11 cellular contexts compared by ENCODE assay signal in genomic region chr9:114902773-114903589, GRCh38. TPM values are rescaled to one million over a fixed set of nuclear protein-coding genes. Genes with fewer than 3 reads are reported as not detected.
DNase-seq lines count a peak whose midpoint lies in the region; ATAC-seq and TF ChIP-seq lines count a peak whose summit lies in the region.
"Had no signal": no experiment of that assay in that cellular context is flagged by ENCODE, and none has a peak within 500 bp of the region (broad histone marks: within the 10 kb centered on the region; RNA-seq: fewer than 3 reads in every experiment).

No MANE protein-coding gene starts in this region.

- H3K9me3 Mint-ChIP-seq in activated CD8-positive, alpha-beta T cell treated with anti-CD3 and anti-CD28 coated beads, Interleukin-2, amount 10 ng/mL, durations not matched to agents 7 days and 5 days (ENCODE audit: insufficient read depth), result no peaks in the 10 kb centered on the region

- H3K9ac ChIP-seq in BLaER1 treated with 17β-estradiol and CSF1 and Interleukin-3, amounts not matched to agents 10 nM and 100 nM, result peak overlapping the region in 1 of 11 experiments; percentile 30; a peak in 1 of 22 replicates

- intact Hi-C loops in heart left ventricle (cut with DNase I), result loop anchor here in 3 of 10 donors (10.0 kb wide), 3 partner anchors 112 to 498 kb away; partner anchors contain the start of gene TEX48 (in 1 of the 3)

- no peaks in the 10 kb centered on the region for H4K20me1 ChIP-seq in BLaER1 treated with 17β-estradiol and CSF1 and Interleukin-3, amounts not matched to agents 10 nM and 100 nM

- peak overlapping the region in 4 of 11 experiments; percentile 6 to 62 (median 46); a peak in 7 of 22 replicates for H3K27ac ChIP-seq in BLaER1 treated with 17β-estradiol and CSF1 and Interleukin-3, amounts not matched to agents 10 nM and 100 nM
- H3K27ac ChIP-seq in heart left ventricle, result peak overlapping the region in 1 of 12 donors; percentile 49
- H3K27ac ChIP-seq: ascending aorta had no signal

- H3K36me3 ChIP-seq in BLaER1 treated with 17β-estradiol and CSF1 and Interleukin-3, amounts not matched to agents 10 nM and 100 nM, result no peaks in the 10 kb centered on the region
- H3K36me3 ChIP-seq in heart left ventricle, result peaks cover 0 to 12% (median 0%) of the 10 kb centered on the region in 9 donors
- H3K36me3 ChIP-seq: ascending aorta had no signal

- WGBS in heart left ventricle, 4 donors, result 82 to 89% (median 85%) methylated on average over 4 of the region's 4 CpGs

- H3K27me3 Mint-ChIP-seq in activated CD8-positive, alpha-beta T cell treated with anti-CD3 and anti-CD28 coated beads, Interleukin-2, amount 10 ng/mL, durations not matched to agents 7 days and 5 days (ENCODE audit: low read depth), result no peaks in the 10 kb centered on the region

- H3K4me2 ChIP-seq in BLaER1 treated with 17β-estradiol and CSF1 and Interleukin-3, amounts not matched to agents 10 nM and 100 nM, result peak overlapping the region in 7 of 11 experiments; percentile 7 to 84 (median 45); a peak in 12 of 22 replicates

- H3K27me3 ChIP-seq in BLaER1 treated with 17β-estradiol and CSF1 and Interleukin-3, amounts not matched to agents 10 nM and 100 nM, result no peaks in the 10 kb centered on the region
- H3K27me3 ChIP-seq in heart left ventricle, result peaks cover 0 to 10% (median 0%) of the 10 kb centered on the region in 9 donors
- H3K27me3 ChIP-seq: ascending aorta had no signal

- peak; percentile 54 for ATAC-seq in activated CD8-positive, alpha-beta T cell treated with anti-CD3 and anti-CD28 coated beads, Interleukin-2, amount 10 ng/mL, durations not matched to agents 7 days and 5 days
- ATAC-seq in heart left ventricle (no peak), GM21381 (IDR thresholded peaks at IDR 0.05; ENCODE audit: unreplicated experiment) (no peak)

- peaks cover 19% of the 10 kb centered on the region for H3K4me1 Mint-ChIP-seq in activated CD8-positive, alpha-beta T cell treated with anti-CD3 and anti-CD28 coated beads, Interleukin-2, amount 10 ng/mL, durations not matched to agents 7 days and 5 days (ENCODE audit: low read depth)

- TF ChIP-seq CTCF in fibroblast of pulmonary artery (IDR thresholded peaks at IDR 0.05; ENCODE audit: low read length, missing control alignments) (no peak), heart left ventricle (IDR thresholded peaks at IDR 0.05) (no peak), GM13976 (IDR thresholded peaks at IDR 0.05; ENCODE audit: borderline replicate concordance, control extremely low read depth, extremely low read depth, insufficient read depth, missing control alignments) (no peak)

- peaks cover 20 to 99% (median 37%) of the 10 kb centered on the region in 10 experiments for H3K4me1 ChIP-seq in BLaER1 treated with 17β-estradiol and CSF1 and Interleukin-3, amounts not matched to agents 10 nM and 100 nM
- H3K4me1 ChIP-seq in heart left ventricle, result peaks cover 0 to 44% (median 0%) of the 10 kb centered on the region in 12 donors
- H3K4me1 ChIP-seq: ascending aorta had no signal

- peak overlapping the region; percentile 76 for H3K4me3 Mint-ChIP-seq in activated CD8-positive, alpha-beta T cell treated with anti-CD3 and anti-CD28 coated beads, Interleukin-2, amount 10 ng/mL, durations not matched to agents 7 days and 5 days

- in situ Hi-C loops in GM13976 (cut with MboI; ENCODE audit: low sequenced_read_pairs, unreplicated experiment), result loop anchor here (10.0 kb wide), 1 partner anchor 158 kb away; no protein-coding TSS in a partner anchor

- peaks cover 17% of the 10 kb centered on the region for H3K36me3 Mint-ChIP-seq in activated CD8-positive, alpha-beta T cell treated with anti-CD3 and anti-CD28 coated beads, Interleukin-2, amount 10 ng/mL, durations not matched to agents 7 days and 5 days (ENCODE audit: low read depth)

- H3K9me3 ChIP-seq in BLaER1 treated with 17β-estradiol and CSF1 and Interleukin-3, amounts not matched to agents 10 nM and 100 nM (replicated peaks in 1 of 11), result peaks cover 0 to 4% (median 0%) of the 10 kb centered on the region in 11 experiments; a peak in 1 of 22 replicates
- H3K9me3 ChIP-seq in heart left ventricle, result no peaks in the 10 kb centered on the region
- H3K9me3 ChIP-seq: ascending aorta had no signal

- H3K4me3 ChIP-seq in BLaER1 treated with 17β-estradiol and CSF1 and Interleukin-3, amounts not matched to agents 10 nM and 100 nM, result no peak overlapping the region
- H3K4me3 ChIP-seq in fibroblast of pulmonary artery (replicated peaks; ENCODE audit: low read depth, low read length), result no peak overlapping the region
- H3K4me3 ChIP-seq in heart left ventricle, result peak overlapping the region in 1 of 12 donors; percentile 30
- H3K4me3 ChIP-seq: ascending aorta, lung had no signal

- no peak for TF ChIP-seq POLR2A in heart left ventricle (IDR thresholded peaks at IDR 0.05)

- DNase-seq in HPDE6-E6E7 (ENCODE audit: extremely low spot score) (peak; percentile 16), fibroblast of pulmonary artery (ENCODE audit: low read depth) (peak; percentile 48), heart left ventricle (no peak), GM13976 (ENCODE audit: low spot score) (no peak), NCI-H146 (lab: John Stamatoyannopoulos, UW) (no peak)
- peak; percentile 69 for DNase-seq in activated CD8-positive, alpha-beta T cell treated with anti-CD3 and anti-CD28 coated beads, Interleukin-2, amount 10 ng/mL, durations not matched to agents 7 days and 5 days
- DNase-seq: NCI-H82 had no signal

- H3K27ac Mint-ChIP-seq in activated CD8-positive, alpha-beta T cell treated with anti-CD3 and anti-CD28 coated beads, Interleukin-2, amount 10 ng/mL, durations not matched to agents 7 days and 5 days, result peak overlapping the region; percentile 75

- POLR2A ChIA-PET in activated CD8-positive, alpha-beta T cell treated with anti-CD3 and anti-CD28 coated beads, Interleukin-2, amount 10 ng/mL, durations not matched to agents 7 days and 5 days (lab: Charles Lee), result interaction anchor here (0.9 kb wide), 1 partner anchor 206 kb away, joined by 3 read pairs; no protein-coding TSS in a partner anchor

- CTCF ChIA-PET in activated CD8-positive, alpha-beta T cell treated with anti-CD3 and anti-CD28 coated beads, Interleukin-2, amount 10 ng/mL, durations not matched to agents 7 days and 5 days (lab: Charles Lee), result interaction anchor here (1.1 to 14.2 kb wide), 5 partner anchors 82 to 224 kb away, joined by 3 to 304 read pairs (median 138); partner anchors contain the start of gene TEX48

RNA-seq across cellular contexts. Expression of gene TNFSF8, which starts 27.4 kb away (rescaled TPM):
- 10 to 100 TPM; 52.6 to 55.3 TPM for total RNA-seq in activated CD8-positive, alpha-beta T cell treated with anti-CD3 and anti-CD28 coated beads, Interleukin-2, amount 10 ng/mL, durations not matched to agents 7 days and 5 days
- total RNA-seq in heart left ventricle, result 1 to 10 TPM in 2 of 9 donors, under 1 TPM in 7; 0.25 to 4.9 (median 0.92) TPM
- under 1 TPM in 1 of 2 donors, not detected in 1; 0.47 TPM for polyA plus RNA-seq in heart left ventricle

Comparison
In these comparisons a context has a peak if more than half of its experiments do, and no peak if none do; other contexts are left out.
1. DNase-seq: peak in HPDE6-E6E7 (single experiment), activated CD8-positive, alpha-beta T cell treated with anti-CD3 and anti-CD28 coated beads, Interleukin-2, amount 10 ng/mL, durations not matched to agents 7 days and 5 days (single experiment) and fibroblast of pulmonary artery (single experiment); none in heart left ventricle (0 of 5), GM13976 (single experiment) and NCI-H146 (single experiment).
2. RNA of gene TNFSF8, which starts 27.4 kb away (total RNA-seq): 52.6 to 55.3 TPM in activated CD8-positive, alpha-beta T cell treated with anti-CD3 and anti-CD28 coated beads, Interleukin-2, amount 10 ng/mL, durations not matched to agents 7 days and 5 days; 0.25 to 4.9 TPM in heart left ventricle; every median in the first group is over 4 times any median in the second.